Comparison of ENCODE assay signal across 2 cellular contexts in genomic region chr21:37453350-37453749, GRCh38.
TF ChIP-seq lines count a peak whose summit lies in the region.

No MANE protein-coding gene starts in this region.

TF ChIP-seq in SK-N-SH, 30 proteins besides CTCF, POLR2A, EP300 and RAD21 (continued from another document):
- TF ChIP-seq SMC3 (IDR thresholded peaks at IDR 0.05; ENCODE audit: low read depth, low read length) (no peak), USF2 (IDR thresholded peaks at IDR 0.05; ENCODE audit: borderline replicate concordance, low read depth, low read length) (no peak), REST (IDR thresholded peaks at IDR 0.05; ENCODE audit: low read depth, low read length) (no peak), SIN3A (IDR thresholded peaks at IDR 0.05; ENCODE audit: borderline replicate concordance, low read depth, low read length) (no peak), RFX5 (IDR thresholded peaks at IDR 0.05; ENCODE audit: low read length) (no peak), YY1 (IDR thresholded peaks at IDR 0.05; ENCODE audit: low read depth) (no peak), MEF2A (IDR thresholded peaks at IDR 0.05; ENCODE audit: borderline replicate concordance, low read depth) (no peak), TCF12 (IDR thresholded peaks at IDR 0.05) (no peak), ZBTB33 (IDR thresholded peaks at IDR 0.05; ENCODE audit: borderline replicate concordance, low read depth) (no peak), RCOR1 (IDR thresholded peaks at IDR 0.05; ENCODE audit: low read length) (no peak), TAF1 (IDR thresholded peaks at IDR 0.05; ENCODE audit: borderline replicate concordance, low read depth, low read length) (no peak), GABPA (IDR thresholded peaks at IDR 0.05; ENCODE audit: low read depth) (no peak), EZH2phosphoT487 (IDR thresholded peaks at IDR 0.05; ENCODE audit: borderline replicate concordance, low read depth) (no peak), NRF1 (IDR thresholded peaks at IDR 0.05; ENCODE audit: low read depth, low read length) (no peak), GATA2 (CRISPR knock-in tag; IDR thresholded peaks at IDR 0.05) (no peak), RXRA (IDR thresholded peaks at IDR 0.05; ENCODE audit: borderline replicate concordance, low read depth) (no peak)

TF ChIP-seq in SK-N-SH treated with all-trans-retinoic acid at 6 μM for 48 hours, 23 proteins besides CTCF, POLR2A, EP300 and RAD21 (continued from another document):
- TF ChIP-seq PATZ1 (CRISPR knock-in tag; IDR thresholded peaks at IDR 0.05; ENCODE audit: borderline replicate concordance) (no peak), ZFP30 (CRISPR knock-in tag; IDR thresholded peaks at IDR 0.05) (no peak), BACH2 (CRISPR knock-in tag; IDR thresholded peaks at IDR 0.05; ENCODE audit: borderline replicate concordance) (no peak), TSHZ2 (CRISPR knock-in tag; IDR thresholded peaks at IDR 0.05) (no peak), ZC3H10 (CRISPR knock-in tag; IDR thresholded peaks at IDR 0.05) (no peak)
